ENCODE assay signal across 2 cellular contexts in the genomic region with DNA sequence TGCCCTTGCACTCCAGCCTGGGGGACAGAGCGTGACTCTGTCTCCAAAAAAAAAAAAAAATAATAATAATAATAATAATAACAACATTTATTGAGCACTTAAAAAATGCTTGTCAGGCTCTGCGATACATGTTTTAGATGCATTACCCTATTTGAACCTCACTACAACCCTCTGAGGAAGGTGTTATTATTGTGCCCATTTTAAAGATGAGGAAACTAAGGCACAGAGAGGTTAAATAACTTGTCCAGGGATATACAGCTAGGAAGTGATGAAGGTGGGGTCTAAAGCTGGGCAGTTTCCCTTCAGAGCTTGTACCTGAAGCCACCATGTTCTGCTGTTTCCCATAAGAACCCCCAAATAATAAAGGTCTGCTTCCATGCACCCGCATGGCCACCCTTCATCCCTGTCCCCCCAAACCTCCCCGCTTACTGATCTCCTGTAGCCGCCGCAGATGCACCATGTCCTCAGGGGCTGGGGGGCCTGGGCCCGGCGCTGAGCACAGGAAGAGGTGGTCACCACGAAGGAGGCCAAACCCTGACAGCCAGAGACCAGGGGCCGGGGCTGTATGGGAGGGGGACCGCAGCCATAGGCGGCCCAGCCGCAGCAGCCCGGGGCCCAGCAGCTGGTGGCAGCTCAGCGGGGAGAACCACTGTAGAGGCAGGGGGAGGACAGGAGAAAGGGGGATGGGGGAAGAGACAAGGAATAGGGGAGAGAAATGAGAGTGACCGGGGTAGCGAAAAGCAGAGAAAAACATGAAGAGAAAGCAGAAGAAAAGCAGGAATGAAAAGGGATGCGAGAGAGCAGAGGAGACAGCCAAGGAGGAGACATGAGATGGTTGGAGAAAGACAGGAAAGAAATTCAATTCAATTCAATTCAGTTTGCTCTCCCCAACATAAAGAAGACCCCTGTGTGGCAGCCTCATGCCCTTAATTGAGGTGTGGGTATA.
A peak's percentile ranks its signal among the peaks of the same experiment; 100 is the strongest.
TF ChIP-seq lines count a peak whose summit lies in the region.

No MANE protein-coding gene starts in this region.

TF ChIP-seq in WTC11, 78 proteins besides CTCF, POLR2A, EP300 and RAD21:
- TF ChIP-seq ZNF121 (CRISPR knock-in tag; IDR thresholded peaks at IDR 0.05) (no peak), NFATC4 (CRISPR knock-in tag; IDR thresholded peaks at IDR 0.05) (no peak), PRRX2 (CRISPR knock-in tag; IDR thresholded peaks at IDR 0.05) (no peak), ESRRA (CRISPR knock-in tag; IDR thresholded peaks at IDR 0.05; ENCODE audit: borderline replicate concordance) (no peak), GRHL2 (CRISPR knock-in tag; IDR thresholded peaks at IDR 0.05; ENCODE audit: insufficient replicate concordance, severe bottlenecking) (no peak), IRF2 (CRISPR knock-in tag; IDR thresholded peaks at IDR 0.05; ENCODE audit: borderline replicate concordance, low read depth) (no peak), TP53 (CRISPR knock-in tag; IDR thresholded peaks at IDR 0.05) (no peak), NFE2L1 (CRISPR knock-in tag; IDR thresholded peaks at IDR 0.05) (no peak), HMGA2 (CRISPR knock-in tag; IDR thresholded peaks at IDR 0.05) (no peak)
- TF ChIP-seq, protein P1, sequence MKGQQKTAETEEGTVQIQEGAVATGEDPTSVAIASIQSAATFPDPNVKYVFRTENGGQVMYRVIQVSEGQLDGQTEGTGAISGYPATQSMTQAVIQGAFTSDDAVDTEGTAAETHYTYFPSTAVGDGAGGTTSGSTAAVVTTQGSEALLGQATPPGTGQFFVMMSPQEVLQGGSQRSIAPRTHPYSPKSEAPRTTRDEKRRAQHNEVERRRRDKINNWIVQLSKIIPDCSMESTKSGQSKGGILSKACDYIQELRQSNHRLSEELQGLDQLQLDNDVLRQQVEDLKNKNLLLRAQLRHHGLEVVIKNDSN (CRISPR knock-in tag; IDR thresholded peaks at IDR 0.05), result no peak
- TF ChIP-seq, protein P2, sequence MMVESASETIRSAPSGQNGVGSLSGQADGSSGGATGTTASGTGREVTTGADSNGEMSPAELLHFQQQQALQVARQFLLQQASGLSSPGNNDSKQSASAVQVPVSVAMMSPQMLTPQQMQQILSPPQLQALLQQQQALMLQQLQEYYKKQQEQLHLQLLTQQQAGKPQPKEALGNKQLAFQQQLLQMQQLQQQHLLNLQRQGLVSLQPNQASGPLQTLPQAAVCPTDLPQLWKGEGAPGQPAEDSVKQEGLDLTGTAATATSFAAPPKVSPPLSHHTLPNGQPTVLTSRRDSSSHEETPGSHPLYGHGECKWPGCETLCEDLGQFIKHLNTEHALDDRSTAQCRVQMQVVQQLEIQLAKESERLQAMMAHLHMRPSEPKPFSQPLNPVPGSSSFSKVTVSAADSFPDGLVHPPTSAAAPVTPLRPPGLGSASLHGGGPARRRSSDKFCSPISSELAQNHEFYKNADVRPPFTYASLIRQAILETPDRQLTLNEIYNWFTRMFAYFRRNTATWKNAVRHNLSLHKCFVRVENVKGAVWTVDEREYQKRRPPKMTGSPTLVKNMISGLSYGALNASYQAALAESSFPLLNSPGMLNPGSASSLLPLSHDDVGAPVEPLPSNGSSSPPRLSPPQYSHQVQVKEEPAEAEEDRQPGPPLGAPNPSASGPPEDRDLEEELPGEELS (CRISPR knock-in tag; IDR thresholded peaks at IDR 0.05), result no peak
- TF ChIP-seq, protein P3, sequence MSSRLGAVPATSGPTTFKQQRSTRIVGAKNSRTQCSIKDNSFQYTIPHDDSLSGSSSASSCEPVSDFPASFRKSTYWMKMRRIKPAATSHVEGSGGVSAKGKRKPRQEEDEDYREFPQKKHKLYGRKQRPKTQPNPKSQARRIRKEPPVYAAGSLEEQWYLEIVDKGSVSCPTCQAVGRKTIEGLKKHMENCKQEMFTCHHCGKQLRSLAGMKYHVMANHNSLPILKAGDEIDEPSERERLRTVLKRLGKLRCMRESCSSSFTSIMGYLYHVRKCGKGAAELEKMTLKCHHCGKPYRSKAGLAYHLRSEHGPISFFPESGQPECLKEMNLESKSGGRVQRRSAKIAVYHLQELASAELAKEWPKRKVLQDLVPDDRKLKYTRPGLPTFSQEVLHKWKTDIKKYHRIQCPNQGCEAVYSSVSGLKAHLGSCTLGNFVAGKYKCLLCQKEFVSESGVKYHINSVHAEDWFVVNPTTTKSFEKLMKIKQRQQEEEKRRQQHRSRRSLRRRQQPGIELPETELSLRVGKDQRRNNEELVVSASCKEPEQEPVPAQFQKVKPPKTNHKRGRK (CRISPR knock-in tag; IDR thresholded peaks at IDR 0.05; ENCODE audit: borderline replicate concordance), result no peak
- TF ChIP-seq, protein P4, sequence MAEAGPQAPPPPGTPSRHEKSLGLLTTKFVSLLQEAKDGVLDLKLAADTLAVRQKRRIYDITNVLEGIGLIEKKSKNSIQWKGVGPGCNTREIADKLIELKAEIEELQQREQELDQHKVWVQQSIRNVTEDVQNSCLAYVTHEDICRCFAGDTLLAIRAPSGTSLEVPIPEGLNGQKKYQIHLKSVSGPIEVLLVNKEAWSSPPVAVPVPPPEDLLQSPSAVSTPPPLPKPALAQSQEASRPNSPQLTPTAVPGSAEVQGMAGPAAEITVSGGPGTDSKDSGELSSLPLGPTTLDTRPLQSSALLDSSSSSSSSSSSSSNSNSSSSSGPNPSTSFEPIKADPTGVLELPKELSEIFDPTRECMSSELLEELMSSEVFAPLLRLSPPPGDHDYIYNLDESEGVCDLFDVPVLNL (CRISPR knock-in tag; IDR thresholded peaks at IDR 0.05; ENCODE audit: borderline replicate concordance, low read depth), result no peak
- TF ChIP-seq, protein P5, sequence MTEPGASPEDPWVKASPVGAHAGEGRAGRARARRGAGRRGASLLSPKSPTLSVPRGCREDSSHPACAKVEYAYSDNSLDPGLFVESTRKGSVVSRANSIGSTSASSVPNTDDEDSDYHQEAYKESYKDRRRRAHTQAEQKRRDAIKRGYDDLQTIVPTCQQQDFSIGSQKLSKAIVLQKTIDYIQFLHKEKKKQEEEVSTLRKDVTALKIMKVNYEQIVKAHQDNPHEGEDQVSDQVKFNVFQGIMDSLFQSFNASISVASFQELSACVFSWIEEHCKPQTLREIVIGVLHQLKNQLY (CRISPR knock-in tag; IDR thresholded peaks at IDR 0.05), result no peak

TF ChIP-seq in H1, 55 proteins besides CTCF, POLR2A, EP300 and RAD21:
- peak; percentile 78; the same call in 1 of the 2 replicates for TF ChIP-seq KDM1A (IDR thresholded peaks at IDR 0.05; ENCODE audit: borderline replicate concordance, low read length)
- no peak for TF ChIP-seq CBX8 (IDR thresholded peaks at IDR 0.05; ENCODE audit: borderline replicate concordance, low read depth, low read length)
